16 cellular contexts compared by ENCODE assay signal in the genomic region with DNA sequence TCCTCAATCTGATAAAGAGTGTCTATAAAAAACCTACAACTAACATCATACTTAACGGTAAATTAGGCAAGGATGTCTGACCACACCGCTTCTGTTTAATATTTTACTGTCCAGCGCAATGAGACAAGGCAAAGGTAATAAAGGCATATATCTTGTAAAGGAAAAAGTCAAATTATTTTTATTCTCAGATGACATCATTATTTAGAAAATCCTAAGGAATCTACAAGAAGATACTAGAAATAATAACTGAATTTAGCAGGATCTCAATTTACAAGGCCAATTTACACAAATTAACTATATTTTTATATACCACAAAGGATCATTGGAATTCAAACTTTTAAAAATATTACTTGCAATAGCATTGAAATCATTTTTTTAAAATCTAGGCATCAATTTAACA. TPM values are rescaled to one million over a fixed set of nuclear protein-coding genes. Genes with fewer than 3 reads are reported as not detected.
DNase-seq lines count a peak whose midpoint lies in the region; ATAC-seq and TF ChIP-seq lines count a peak whose summit lies in the region.
"Had no signal": no experiment of that assay in that cellular context is flagged by ENCODE, and none has a peak within 500 bp of the region (broad histone marks: within the 10 kb centered on the region; RNA-seq: fewer than 3 reads in every experiment).

No MANE protein-coding gene starts in this region.

- H3K4me3 ChIP-seq in HEK293 (ENCODE audit: low read depth, low read length) = no peak overlapping the region
- H3K4me3 ChIP-seq in NB4 (ENCODE audit: low read depth, low read length) = no peak overlapping the region
- H3K4me3 ChIP-seq: GM12878, GM23338 had no signal

- H3K36me3 ChIP-seq in HEK293 (ENCODE audit: control insufficient read depth in 2 of 2, insufficient read depth in 1 of 2, low read length in 2 of 2) = no peaks in the 10 kb centered on the region
- H3K36me3 ChIP-seq: BE2C had no signal

- H3K27me3 Mint-ChIP-seq in activated CD4-positive, alpha-beta T cell treated with anti-CD3 and anti-CD28 coated beads, Interleukin-2, amount 10 ng/mL, durations not matched to agents 24 days and 14 days = no peaks in the 10 kb centered on the region
- H3K27me3 Mint-ChIP-seq in natural killer cell (ENCODE audit: low read depth in 2 of 2) = no peaks in the 10 kb centered on the region
- H3K27me3 Mint-ChIP-seq: IgD-negative memory B cell had no signal

- H3K4me1 Mint-ChIP-seq in activated CD4-positive, alpha-beta T cell treated with anti-CD3 and anti-CD28 coated beads, Interleukin-2, amount 10 ng/mL, durations not matched to agents 24 days and 14 days = no peaks in the 10 kb centered on the region
- peaks cover 0 to 4% of the 10 kb centered on the region in 2 donors for H3K4me1 Mint-ChIP-seq in natural killer cell
- H3K4me1 Mint-ChIP-seq: GM23338 had no signal

- POLR2A ChIA-PET in HEK293 (lab: Yijun Ruan, JAX) = no interaction called here

- intact Hi-C loops in activated CD4-positive, alpha-beta T cell treated with anti-CD3 and anti-CD28 coated beads, Interleukin-2, amount 10 ng/mL, durations not matched to agents 24 days and 14 days (cut with micrococcal nuclease) = no loop called here
- intact Hi-C loops in natural killer cell (cut with micrococcal nuclease) = no loop called here

- ATAC-seq in natural killer cell = no peak
- ATAC-seq: GM12878, GM23338 had no signal

- no peaks in the 10 kb centered on the region for H3K4me1 ChIP-seq in HEK293 (ENCODE audit: control insufficient read depth, insufficient read depth, low read length)
- H3K4me1 ChIP-seq: BE2C had no signal

- no peak overlapping the region for H3K27ac ChIP-seq in HEK293 (ENCODE audit: extremely low read depth, low read depth, low read length)

- TF ChIP-seq CTCF in HEK293 (tag by site-specific recombination; IDR thresholded peaks at IDR 0.05) = no peak
- TF ChIP-seq CTCF in NB4 (IDR thresholded peaks at IDR 0.05; ENCODE audit: low read depth, low read length) = no peak
- no peak for TF ChIP-seq CTCF in natural killer cell (IDR thresholded peaks at IDR 0.05)

- H3K9me3 Mint-ChIP-seq in activated CD4-positive, alpha-beta T cell treated with anti-CD3 and anti-CD28 coated beads, Interleukin-2, amount 10 ng/mL, durations not matched to agents 24 days and 14 days = no peaks in the 10 kb centered on the region
- H3K9me3 Mint-ChIP-seq in natural killer cell = peaks cover 0 to 2% of the 10 kb centered on the region in 2 donors
- H3K9me3 Mint-ChIP-seq: GM23338, IgD-negative memory B cell had no signal

- DNase-seq in activated CD4-positive, alpha-beta T cell treated with anti-CD3 and anti-CD28 coated beads, Interleukin-2, amount 10 ng/mL, durations not matched to agents 24 days and 14 days = peak; percentile 2
- DNase-seq in activated CD4-positive, alpha-beta T cell treated with anti-CD3 and anti-CD28 coated beads for 1 hour = no peak
- peak; percentile 34 for DNase-seq in NB4 (ENCODE audit: low read depth)
- DNase-seq in cerebellar nuclear complex (lab: John Stamatoyannopoulos, UW) = no peak
- no peak for DNase-seq in natural killer cell
- DNase-seq in DMS79 treated with DMSO at 0.1 percent for 48 hours (lab: John Stamatoyannopoulos, UW) = no peak
- DNase-seq: BE2C, DMS53, H7 had no signal

- CTCF ChIA-PET in HEK293 (lab: Yijun Ruan, JAX) = no interaction called here

- H3K36me3 Mint-ChIP-seq in activated CD4-positive, alpha-beta T cell treated with anti-CD3 and anti-CD28 coated beads, Interleukin-2, amount 10 ng/mL, durations not matched to agents 24 days and 14 days (ENCODE audit: low read depth) = no peaks in the 10 kb centered on the region
- H3K36me3 Mint-ChIP-seq in natural killer cell = no peaks in the 10 kb centered on the region

- no peak overlapping the region for H3K4me3 Mint-ChIP-seq in activated CD4-positive, alpha-beta T cell treated with anti-CD3 and anti-CD28 coated beads, Interleukin-2, amount 10 ng/mL, durations not matched to agents 24 days and 14 days
- no peak overlapping the region for H3K4me3 Mint-ChIP-seq in natural killer cell
- H3K4me3 Mint-ChIP-seq: GM23338, IgD-negative memory B cell had no signal

- TF ChIP-seq POLR2A in NB4 (IDR thresholded peaks at IDR 0.05; ENCODE audit: extremely low read depth, insufficient read length) = no peak

- H3K27ac Mint-ChIP-seq in activated CD4-positive, alpha-beta T cell treated with anti-CD3 and anti-CD28 coated beads, Interleukin-2, amount 10 ng/mL, durations not matched to agents 24 days and 14 days = no peak overlapping the region
- no peak overlapping the region for H3K27ac Mint-ChIP-seq in natural killer cell
- H3K27ac Mint-ChIP-seq: GM23338, IgD-negative memory B cell had no signal

- H3K9me3 ChIP-seq in HEK293 (ENCODE audit: control insufficient read depth, insufficient read depth, low read depth, low read length) = no peaks in the 10 kb centered on the region
- H3K9me3 ChIP-seq: BE2C had no signal

TF ChIP-seq in HEK293, 187 proteins besides CTCF, POLR2A, EP300 and RAD21:
- no peak for TF ChIP-seq ZNF24 (tag by site-specific recombination; IDR thresholded peaks at IDR 0.05)
- peak; percentile 73 for TF ChIP-seq ATF2 (tag by site-specific recombination; IDR thresholded peaks at IDR 0.05; ENCODE audit: low read depth)

RNA-seq across cellular contexts. Expression of gene GJA4, which starts 29.4 kb away (rescaled TPM):
- not detected in 2 replicates for total RNA-seq in activated CD4-positive, alpha-beta T cell treated with anti-CD3 and anti-CD28 coated beads, Interleukin-2, amount 10 ng/mL, durations not matched to agents 24 days and 14 days
- not detected for total RNA-seq in natural killer cell
- total RNA-seq: A172, Daoy, HT-29 had no signal

RNA-seq across cellular contexts. Expression of gene SMIM12, which starts 37.3 kb away (rescaled TPM):
- 63.2 TPM in 2 replicates for total RNA-seq in activated CD4-positive, alpha-beta T cell treated with anti-CD3 and anti-CD28 coated beads, Interleukin-2, amount 10 ng/mL, durations not matched to agents 24 days and 14 days
- 10 to 100 TPM; 33.4 to 44.5 (median 36.5) TPM for total RNA-seq in natural killer cell

RNA-seq across cellular contexts. Expression of gene GJB3, which starts 41.2 kb away (rescaled TPM):
- not detected in 2 replicates for total RNA-seq in activated CD4-positive, alpha-beta T cell treated with anti-CD3 and anti-CD28 coated beads, Interleukin-2, amount 10 ng/mL, durations not matched to agents 24 days and 14 days
- not detected for total RNA-seq in natural killer cell
- total RNA-seq: Daoy, GM12878 had no signal

Comparison
In these comparisons a context has a peak if more than half of its experiments do, and no peak if none do; other contexts are left out.
1. DNase-seq: peak in activated CD4-positive, alpha-beta T cell treated with anti-CD3 and anti-CD28 coated beads, Interleukin-2, amount 10 ng/mL, durations not matched to agents 24 days and 14 days (single experiment) and NB4 (single experiment); none in activated CD4-positive, alpha-beta T cell treated with anti-CD3 and anti-CD28 coated beads for 1 hour (single experiment), cerebellar nuclear complex (0 of 2), natural killer cell (single experiment) and DMS79 treated with DMSO at 0.1 percent for 48 hours (single experiment).